Comparison of ENCODE assay signal across 16 cellular contexts in the genomic region with DNA sequence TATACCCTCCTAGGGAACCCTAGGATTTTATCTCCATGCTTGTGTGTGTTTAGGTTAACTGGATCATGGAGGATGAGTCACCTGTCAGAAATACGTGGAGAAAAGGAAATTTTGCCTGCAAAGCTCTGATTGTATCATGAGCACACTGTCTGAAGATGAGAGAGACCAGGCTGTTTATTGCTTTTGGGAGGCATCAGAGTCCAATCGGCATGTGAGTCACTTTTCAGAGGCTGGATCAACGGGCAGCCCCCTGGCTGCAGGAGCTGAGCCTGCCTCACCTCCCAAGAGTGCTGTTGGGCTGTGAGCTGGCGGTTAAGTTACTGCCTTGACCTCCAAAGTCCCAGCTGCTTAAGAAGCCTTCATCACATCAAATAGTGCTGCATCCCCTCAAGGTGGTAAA. TPM values are rescaled to one million over a fixed set of nuclear protein-coding genes. Genes with fewer than 3 reads are reported as not detected.
DNase-seq lines count a peak whose midpoint lies in the region; ATAC-seq, FAIRE-seq and TF ChIP-seq lines count a peak whose summit lies in the region.
"Had no signal": no experiment of that assay in that cellular context is flagged by ENCODE, and none has a peak within 500 bp of the region (broad histone marks: within the 10 kb centered on the region; RNA-seq: fewer than 3 reads in every experiment).

No MANE protein-coding gene starts in this region.

- H3K4me3 Mint-ChIP-seq in MCF 10A (ENCODE audit: unreplicated experiment) = no peak overlapping the region
- H3K4me3 Mint-ChIP-seq in activated T-helper 1 cell treated with anti-CD3 and anti-CD28 coated beads, Interleukin-12 subunit alpha, Interleukin-12 subunit beta, Interleukin-2, Interleukin-4 antibody, amounts not matched to agents 30 ng/mL and 10 ng/mL and 1 ng/mL, durations not matched to agents 14 hours and 24 hours and 36 hours = no peak overlapping the region
- H3K4me3 Mint-ChIP-seq: activated B cell treated with CpG ODN at 0.5 μM for 24 hours; activated T-cell treated with anti-CD3 and anti-CD28 coated beads, Interleukin-2, amount 50 U/mL, for 4 hours; nephron had no signal

- FAIRE-seq in urothelium cell line (lab: Jason Lieb, UNC) = no peak
- FAIRE-seq: A204.1 had no signal

- TF ChIP-seq EP300 in upper lobe of left lung (IDR thresholded peaks at IDR 0.05) = no peak

- dilution Hi-C loops in mammary epithelial cell (cut with HindIII; ENCODE audit: low sequenced_read_pairs) = no loop called here

- H3K27ac ChIP-seq in mammary epithelial cell (ENCODE audit: insufficient read depth, low read depth, low read length) (no peak overlapping the region), WERI-Rb-1 (no peak overlapping the region), upper lobe of left lung (no peak overlapping the region)
- H3K27ac ChIP-seq: esophagus squamous epithelium had no signal

- H3K27me3 Mint-ChIP-seq in MCF 10A (ENCODE audit: insufficient read depth, unreplicated experiment) = peaks cover 37% of the 10 kb centered on the region
- peaks cover 5% of the 10 kb centered on the region for H3K27me3 Mint-ChIP-seq in activated T-helper 1 cell treated with anti-CD3 and anti-CD28 coated beads, Interleukin-12 subunit alpha, Interleukin-12 subunit beta, Interleukin-2, Interleukin-4 antibody, amounts not matched to agents 30 ng/mL and 10 ng/mL and 1 ng/mL, durations not matched to agents 14 hours and 24 hours and 36 hours (ENCODE audit: insufficient read depth)
- H3K27me3 Mint-ChIP-seq: activated B cell treated with CpG ODN at 0.5 μM for 24 hours had no signal

- TF ChIP-seq POLR2A in upper lobe of left lung (IDR thresholded peaks at IDR 0.05) = no peak

- H3K27ac Mint-ChIP-seq in MCF 10A (ENCODE audit: low read depth, unreplicated experiment) = no peak overlapping the region
- no peak overlapping the region for H3K27ac Mint-ChIP-seq in activated T-helper 1 cell treated with anti-CD3 and anti-CD28 coated beads, Interleukin-12 subunit alpha, Interleukin-12 subunit beta, Interleukin-2, Interleukin-4 antibody, amounts not matched to agents 30 ng/mL and 10 ng/mL and 1 ng/mL, durations not matched to agents 14 hours and 24 hours and 36 hours
- H3K27ac Mint-ChIP-seq: activated B cell treated with CpG ODN at 0.5 μM for 24 hours, nephron had no signal

- H3K4me1 ChIP-seq in mammary epithelial cell (ENCODE audit: insufficient read depth, low read length) (no peaks in the 10 kb centered on the region), upper lobe of left lung (peaks cover 0 to 21% (median 13%) of the 10 kb centered on the region in 4 donors)

- H3K36me3 ChIP-seq in mammary epithelial cell (ENCODE audit: insufficient read depth, low read length) = no peaks in the 10 kb centered on the region
- H3K36me3 ChIP-seq in WERI-Rb-1 = no peaks in the 10 kb centered on the region
- no peaks in the 10 kb centered on the region for H3K36me3 ChIP-seq in upper lobe of left lung
- H3K36me3 ChIP-seq: esophagus squamous epithelium had no signal

- intact Hi-C loops in MCF 10A (cut with micrococcal nuclease) = no loop called here
- intact Hi-C loops in mammary epithelial cell (cut with micrococcal nuclease) = no loop called here
- intact Hi-C loops in activated T-helper 1 cell treated with anti-CD3 and anti-CD28 coated beads, Interleukin-12 subunit alpha, Interleukin-12 subunit beta, Interleukin-2, Interleukin-4 antibody, amounts not matched to agents 30 ng/mL and 10 ng/mL and 1 ng/mL, durations not matched to agents 14 hours and 24 hours and 36 hours (cut with micrococcal nuclease) = no loop called here

- H3K27me3 ChIP-seq in mammary epithelial cell (ENCODE audit: insufficient read depth, low read length) = no peaks in the 10 kb centered on the region
- H3K27me3 ChIP-seq in WERI-Rb-1 (ENCODE audit: insufficient read depth, low read depth, severe bottlenecking) = no peaks in the 10 kb centered on the region
- H3K27me3 ChIP-seq in upper lobe of left lung = no peaks in the 10 kb centered on the region

- no peaks in the 10 kb centered on the region for H3K36me3 Mint-ChIP-seq in MCF 10A (ENCODE audit: insufficient read depth, unreplicated experiment)
- no peaks in the 10 kb centered on the region for H3K36me3 Mint-ChIP-seq in activated T-helper 1 cell treated with anti-CD3 and anti-CD28 coated beads, Interleukin-12 subunit alpha, Interleukin-12 subunit beta, Interleukin-2, Interleukin-4 antibody, amounts not matched to agents 30 ng/mL and 10 ng/mL and 1 ng/mL, durations not matched to agents 14 hours and 24 hours and 36 hours (ENCODE audit: low read depth)

- no peak for TF ChIP-seq CTCF in MCF 10A (IDR thresholded peaks at IDR 0.05; ENCODE audit: unreplicated experiment)
- no peak for TF ChIP-seq CTCF in mammary epithelial cell (conservative IDR thresholded peaks at IDR 0.05 in 1 of 2, IDR thresholded peaks at IDR 0.05 in 1 of 2; ENCODE audit: extremely low read depth in 1 of 2, insufficient read depth in 1 of 2, low read depth in 1 of 2, low read length in 2 of 2)
- TF ChIP-seq CTCF in WERI-Rb-1 (IDR thresholded peaks at IDR 0.05; ENCODE audit: low read depth, low read length) = 0 out of 2 replicates have a peak, but pooled peaks have one; percentile 11
- TF ChIP-seq CTCF in foreskin fibroblast (IDR thresholded peaks at IDR 0.05; ENCODE audit: low read depth, low read length) = peak; percentile 47
- TF ChIP-seq CTCF in upper lobe of left lung (IDR thresholded peaks at IDR 0.05) = no peak

- CTCF ChIA-PET in MCF 10A (lab: Yijun Ruan, JAX) = interaction anchor here (0.6 kb wide), 1 partner anchor 1231 kb away, joined by 3 read pairs; no protein-coding TSS in a partner anchor
- CTCF ChIA-PET in mammary epithelial cell (lab: Charles Lee; ENCODE audit: low non-redundant PET) = no interaction called here

- H3K4me2 ChIP-seq in mammary epithelial cell (ENCODE audit: insufficient read depth, low read depth, low read length) = no peak overlapping the region

- WGBS in mammary epithelial cell (ENCODE audit: low coverage, missing lambda C conversion rate) = 68% methylated on average over 4 of the region's 4 CpGs
- WGBS in upper lobe of left lung, 2 donors = 57 to 60% methylated on average over 3 to 4 of the region's 4 CpGs

- no peak overlapping the region for H3K9ac ChIP-seq in mammary epithelial cell (ENCODE audit: insufficient read depth, low read length)

- no peak for ATAC-seq in upper lobe of left lung (ENCODE audit: low FRiP score in 2 of 2)
- ATAC-seq: activated T-cell treated with anti-CD3 and anti-CD28 coated beads, Interleukin-2, amount 50 U/mL, for 4 hours had no signal

- peaks cover 6% of the 10 kb centered on the region for H3K9me3 Mint-ChIP-seq in MCF 10A (ENCODE audit: unreplicated experiment)
- H3K9me3 Mint-ChIP-seq in activated T-helper 1 cell treated with anti-CD3 and anti-CD28 coated beads, Interleukin-12 subunit alpha, Interleukin-12 subunit beta, Interleukin-2, Interleukin-4 antibody, amounts not matched to agents 30 ng/mL and 10 ng/mL and 1 ng/mL, durations not matched to agents 14 hours and 24 hours and 36 hours = no peaks in the 10 kb centered on the region
- H3K9me3 Mint-ChIP-seq: activated B cell treated with CpG ODN at 0.5 μM for 24 hours; activated T-cell treated with anti-CD3 and anti-CD28 coated beads, Interleukin-2, amount 50 U/mL, for 4 hours; nephron had no signal

- no peak overlapping the region for H3K4me3 ChIP-seq in mammary epithelial cell (replicated peaks in 1 of 3; ENCODE audit: insufficient read depth in 1 of 3, low read depth in 2 of 3, low read length in 3 of 3)
- no peak overlapping the region for H3K4me3 ChIP-seq in WERI-Rb-1 (ENCODE audit: low read depth, low read length)
- H3K4me3 ChIP-seq in foreskin fibroblast (ENCODE audit: low read depth in 1 of 2, low read length in 2 of 2) = no peak overlapping the region
- H3K4me3 ChIP-seq in upper lobe of left lung = no peak overlapping the region
- H3K4me3 ChIP-seq: esophagus squamous epithelium had no signal

- H3K79me2 ChIP-seq in mammary epithelial cell (ENCODE audit: insufficient read depth, low read length) = no peaks in the 10 kb centered on the region

- DNase-seq in MCF 10A (ENCODE audit: unreplicated experiment) (peak; percentile 55), mammary epithelial cell (no peak), WERI-Rb-1 (no peak), foreskin fibroblast (peak; percentile 93 to 96), urothelium cell line (ENCODE audit: low spot score) (peak; percentile 73), upper lobe of left lung (no peak)
- DNase-seq in activated T-helper 1 cell treated with anti-CD3 and anti-CD28 coated beads, Interleukin-12 subunit alpha, Interleukin-12 subunit beta, Interleukin-2, Interleukin-4 antibody, amounts not matched to agents 30 ng/mL and 10 ng/mL and 1 ng/mL, durations not matched to agents 14 hours and 24 hours and 36 hours (ENCODE audit: low spot score) = no peak
- DNase-seq in activated CD4-positive, CD25-positive, alpha-beta regulatory T cell treated with anti-CD3 and anti-CD28 coated beads, Interleukin-2, amount 50 U/mL, for 72 hours = no peak
- DNase-seq: activated B cell treated with CpG ODN at 0.5 μM for 24 hours; activated T-cell treated with anti-CD3 and anti-CD28 coated beads, Interleukin-2, amount 50 U/mL, for 4 hours; esophagus squamous epithelium; NCI-H1092 treated with DMSO at 0.1 percent for 48 hours; Right ventricle myocardium superior; trophoblast cell had no signal

- BruUV-seq in MCF 10A (replicated peaks; lab: Mats Ljungman, UMichigan) (no TSS peak), mammary epithelial cell (replicated peaks; lab: Mats Ljungman, UMichigan) (no TSS peak)

- H3K9me3 ChIP-seq in mammary epithelial cell (replicated peaks; ENCODE audit: insufficient read depth, low read length) (no peaks in the 10 kb centered on the region), WERI-Rb-1 (ENCODE audit: severe bottlenecking) (peaks cover under 1% of the 10 kb centered on the region), upper lobe of left lung (no peaks in the 10 kb centered on the region)
- H3K9me3 ChIP-seq: esophagus squamous epithelium had no signal

- in situ Hi-C loops in mammary epithelial cell (cut with MboI; ENCODE audit: low sequenced_read_pairs in 2 of 2) = no loop called here

- POLR2A ChIA-PET in MCF 10A (lab: Yijun Ruan, JAX) = no interaction called here

- no peaks in the 10 kb centered on the region for H4K20me1 ChIP-seq in mammary epithelial cell (ENCODE audit: insufficient read depth, low read length)

- no peaks in the 10 kb centered on the region for H3K4me1 Mint-ChIP-seq in MCF 10A (ENCODE audit: insufficient read depth, unreplicated experiment)
- no peaks in the 10 kb centered on the region for H3K4me1 Mint-ChIP-seq in activated T-helper 1 cell treated with anti-CD3 and anti-CD28 coated beads, Interleukin-12 subunit alpha, Interleukin-12 subunit beta, Interleukin-2, Interleukin-4 antibody, amounts not matched to agents 30 ng/mL and 10 ng/mL and 1 ng/mL, durations not matched to agents 14 hours and 24 hours and 36 hours (ENCODE audit: low read depth)
- H3K4me1 Mint-ChIP-seq: activated B cell treated with CpG ODN at 0.5 μM for 24 hours had no signal

- H2AFZ ChIP-seq in mammary epithelial cell (ENCODE audit: low read depth, low read length) = no peak overlapping the region

RNA-seq across cellular contexts. Expression of a gene that starts 41.5 kb away (rescaled TPM):
- total RNA-seq in MCF 10A (2022) (8.1 and 10.5 TPM in 2 replicates), mammary epithelial cell (10 to 100 TPM; 13.9 to 18.8 TPM), upper lobe of left lung (10 to 100 TPM in 5 of 6 donors, 1 to 10 TPM in 1; 8.5 to 31.4 (median 13.9) TPM)
- polyA plus RNA-seq in mammary epithelial cell = 13.6 TPM
- polyA minus RNA-seq in mammary epithelial cell = 4.2 TPM
- 13.8 and 15.2 TPM in 2 replicates for total RNA-seq in activated T-helper 1 cell treated with anti-CD3 and anti-CD28 coated beads, Interleukin-12 subunit alpha, Interleukin-12 subunit beta, Interleukin-2, Interleukin-4 antibody, amounts not matched to agents 30 ng/mL and 10 ng/mL and 1 ng/mL, durations not matched to agents 14 hours and 24 hours and 36 hours

Comparison
In these comparisons a context has a peak if more than half of its experiments do, and no peak if none do; other contexts are left out.
1. DNase-seq: peak in MCF 10A (single experiment), foreskin fibroblast (2 of 2) and urothelium cell line (single experiment); none in mammary epithelial cell (single experiment), WERI-Rb-1 (single experiment), activated T-helper 1 cell treated with anti-CD3 and anti-CD28 coated beads, Interleukin-12 subunit alpha, Interleukin-12 subunit beta, Interleukin-2, Interleukin-4 antibody, amounts not matched to agents 30 ng/mL and 10 ng/mL and 1 ng/mL, durations not matched to agents 14 hours and 24 hours and 36 hours (single experiment), upper lobe of left lung (0 of 2) and activated CD4-positive, CD25-positive, alpha-beta regulatory T cell treated with anti-CD3 and anti-CD28 coated beads, Interleukin-2, amount 50 U/mL, for 72 hours (single experiment).
2. CTCF ChIP-seq: peak in WERI-Rb-1 (single experiment) and foreskin fibroblast (single experiment); none in MCF 10A (single experiment), mammary epithelial cell (0 of 2) and upper lobe of left lung (0 of 6).